ENCODE assay signal across 8 cellular contexts in genomic region chr12:132986001-132986884, GRCh38. TPM values are rescaled to one million over a fixed set of nuclear protein-coding genes. Genes with fewer than 3 reads are reported as not detected.
DNase-seq lines count a peak whose midpoint lies in the region; ATAC-seq, FAIRE-seq and TF ChIP-seq lines count a peak whose summit lies in the region.

Gene ZNF26, plus strand, starts transcription at chr12:132986367. Its CDS starts 474 bp downstream, at chr12:132986841.

- BruUV-seq in OCI-LY7 (replicated peaks; lab: Mats Ljungman, UMichigan) = no TSS peak

- peak within 1 kb of the TSS; percentile 100 for H2AFZ ChIP-seq in OCI-LY7 (ENCODE audit: low read length)

- no peak for FAIRE-seq in D721Med (lab: Jason Lieb, UNC)

- no peak for TF ChIP-seq CTCF in D721Med (IDR thresholded peaks at IDR 0.05; ENCODE audit: insufficient read depth, missing control alignments)
- no peak for TF ChIP-seq CTCF in OCI-LY7 (conservative IDR thresholded peaks at IDR 0.05; ENCODE audit: low read length)

- POLR2A ChIA-PET in OCI-LY7 (lab: Charles Lee) = interaction anchor here (0.9 to 1.4 kb wide), 7 partner anchors 52 to 206 kb away, joined by 3 to 4 read pairs (median 3); partner anchors contain the start of gene ZNF268

- peak; percentile 97 for ATAC-seq in GM21526 (IDR thresholded peaks at IDR 0.05; ENCODE audit: low FRiP score, unreplicated experiment)

- intact Hi-C loops in OCI-LY7 (cut with micrococcal nuclease; ENCODE audit: unreplicated experiment) = loop anchor here (1.0 kb wide), 4 partner anchors 30 to 195 kb away; partner anchors contain the start of genes ZNF140, ZNF268, ZNF605 and ZNF84

- CTCF ChIA-PET in OCI-LY7 (lab: Charles Lee; ENCODE audit: unreplicated experiment) = no interaction called here

- H3K79me2 ChIP-seq in OCI-LY7 (ENCODE audit: insufficient read depth, low read depth, low read length) = peaks cover 29% of the 10 kb centered on the region; the same call in 1 of the 2 replicates

- no peaks in the 10 kb centered on the region for H4K20me1 ChIP-seq in OCI-LY7 (ENCODE audit: insufficient read depth, low read length)

- peak within 1 kb of the TSS; percentile 90 for H3K4me2 ChIP-seq in OCI-LY7 (ENCODE audit: low read length)

- peaks cover 30% of the 10 kb centered on the region for H3K9me3 ChIP-seq in OCI-LY7 (ENCODE audit: low read length)

- peak; percentile 89 for DNase-seq in D721Med (ENCODE audit: insufficient read length, low spot score)
- DNase-seq in HuH-7.5 (ENCODE audit: low spot score) = peak; percentile 80
- peak; percentile 96 for DNase-seq in OCI-LY7 (ENCODE audit: low spot score)
- DNase-seq in activated T-cell treated with anti-CD3 and anti-CD28 coated beads for 1 hour (ENCODE audit: low read depth) = peak; percentile 79
- peak; percentile 92 for DNase-seq in epidermal melanocyte (ENCODE audit: insufficient read length, low spot score)
- peak; percentile 92 for DNase-seq in middle frontal gyrus (ENCODE audit: extremely low spot score, low spot score)
- DNase-seq in stimulated activated CD8-positive, alpha-beta memory T cell treated with anti-CD3 and anti-CD28 coated beads, Interleukin-2, amount 100 ng/mL, for 48 hours (ENCODE audit: low read depth in 2 of 2) = peak; percentile 80

- peak within 1 kb of the TSS; percentile 94 for H3K4me3 ChIP-seq in OCI-LY7 (ENCODE audit: low read depth, low read length, poor library complexity, severe bottlenecking)

- H3K4me1 ChIP-seq in OCI-LY7 (ENCODE audit: insufficient read depth, low read length, poor library complexity, severe bottlenecking) = peaks cover 13% of the 10 kb centered on the region

- no peaks in the 10 kb centered on the region for H3K9me2 ChIP-seq in OCI-LY7 (ENCODE audit: insufficient read depth, low read length)

- peaks cover 30% of the 10 kb centered on the region for H3K36me3 ChIP-seq in OCI-LY7 (ENCODE audit: insufficient read depth, low read length)

- no peak within 1 kb of the TSS for H3K27ac ChIP-seq in OCI-LY7 (ENCODE audit: low read depth, low read length, poor library complexity, severe bottlenecking)

RNA-seq across cellular contexts. Expression of gene ZNF26, which starts in this region (rescaled TPM):
- 12.5 and 15.7 TPM in 2 replicates for total RNA-seq in OCI-LY7 (2014; rRNA removed; shearing (Covaris generic))
- total RNA-seq in OCI-LY7 (2022) = 18.2 and 22.2 TPM in 2 replicates
